In the genomic region with DNA sequence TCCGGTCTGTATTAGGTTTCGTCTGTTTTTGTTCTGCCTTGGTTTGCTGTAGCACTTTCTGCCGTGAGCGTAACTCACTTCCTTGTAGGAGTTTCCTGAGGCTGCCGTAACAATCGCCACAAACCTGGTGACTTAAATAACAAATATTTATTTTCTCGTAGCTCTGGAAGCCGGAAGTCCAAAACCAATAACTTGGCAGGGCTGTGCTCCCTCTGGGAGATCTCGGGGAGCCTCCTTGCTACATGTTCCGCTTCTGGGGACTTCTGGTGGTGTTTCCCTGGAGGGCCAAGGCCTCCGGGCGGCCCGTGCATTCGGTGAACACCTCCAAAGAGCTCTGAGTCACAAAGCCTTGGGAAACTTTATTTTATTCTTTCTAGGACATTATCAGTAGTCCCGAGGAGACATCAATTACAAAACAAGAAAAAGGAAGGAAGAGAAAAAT, we compare ENCODE assay signal across 12 cellular contexts. TPM values are rescaled to one million over a fixed set of nuclear protein-coding genes. Genes with fewer than 3 reads are reported as not detected.
DNase-seq lines count a peak whose midpoint lies in the region; ATAC-seq and TF ChIP-seq lines count a peak whose summit lies in the region.
"Had no signal": no experiment of that assay in that cellular context is flagged by ENCODE, and none has a peak within 500 bp of the region (broad histone marks: within the 10 kb centered on the region; RNA-seq: fewer than 3 reads in every experiment).

No MANE protein-coding gene starts in this region.

- H3K4me3 ChIP-seq in PC-9, result no peak overlapping the region; the same call in 1 of the 2 replicates
- H3K4me3 ChIP-seq in esophagus (ENCODE audit: low read depth in 1 of 2, low read length in 2 of 2), result no peak overlapping the region
- H3K4me3 ChIP-seq in gastrocnemius medialis, result no peak overlapping the region

- no peaks in the 10 kb centered on the region for H3K4me1 Mint-ChIP-seq in activated naive CD8-positive, alpha-beta T cell treated with anti-CD3 and anti-CD28 coated beads, Interleukin-2, amount 50 U/mL, for 24 hours
- H3K4me1 Mint-ChIP-seq: neural crest cell had no signal

- intact Hi-C loops in PC-9 (cut with micrococcal nuclease; ENCODE audit: unreplicated experiment), result no loop called here
- intact Hi-C loops in gastrocnemius medialis (cut with DNase I; ENCODE audit: low total_unique reads), result no loop called here

- H3K36me3 Mint-ChIP-seq in activated naive CD8-positive, alpha-beta T cell treated with anti-CD3 and anti-CD28 coated beads, Interleukin-2, amount 50 U/mL, for 24 hours (ENCODE audit: low read depth), result no peaks in the 10 kb centered on the region

- no peaks in the 10 kb centered on the region for H3K27me3 ChIP-seq in PC-9 (ENCODE audit: insufficient read depth, low read depth)
- H3K27me3 ChIP-seq in esophagus (ENCODE audit: control insufficient read depth in 1 of 2, insufficient read depth in 2 of 2, low read length in 2 of 2), result no peaks in the 10 kb centered on the region
- no peaks in the 10 kb centered on the region for H3K27me3 ChIP-seq in gastrocnemius medialis

- POLR2A ChIA-PET in PC-9 (lab: Charles Lee; ENCODE audit: unreplicated experiment), result interaction anchor here (0.5 to 0.6 kb wide), 2 partner anchors 62 to 1975 kb away, joined by 3 to 31 read pairs; a partner anchor contains a TSS

- ATAC-seq in gastrocnemius medialis (no peak), GM18517 (IDR thresholded peaks at IDR 0.05; ENCODE audit: unreplicated experiment) (no peak)
- no peak for ATAC-seq in activated naive CD8-positive, alpha-beta T cell treated with anti-CD3 and anti-CD28 coated beads, Interleukin-2, amount 50 U/mL, for 24 hours

- peaks cover 9% of the 10 kb centered on the region; the same call in 1 of the 2 replicates for H3F3A ChIP-seq in PC-9 (ENCODE audit: insufficient read depth, low read depth)

- H2AFZ ChIP-seq in PC-9, result peak overlapping the region; percentile 67

- TF ChIP-seq POLR2A in gastrocnemius medialis (IDR thresholded peaks at IDR 0.05), result no peak

- no peaks in the 10 kb centered on the region for H4K20me1 ChIP-seq in PC-9 (ENCODE audit: insufficient read depth)

- no peaks in the 10 kb centered on the region for H3K27me3 Mint-ChIP-seq in activated naive CD8-positive, alpha-beta T cell treated with anti-CD3 and anti-CD28 coated beads, Interleukin-2, amount 50 U/mL, for 24 hours

- H3K27ac ChIP-seq in PC-9, result peak overlapping the region; percentile 52
- peak overlapping the region; percentile 20 to 29 for H3K27ac ChIP-seq in esophagus (ENCODE audit: low read depth in 2 of 2, low read length in 1 of 2)
- H3K27ac ChIP-seq in gastrocnemius medialis, result peak overlapping the region; percentile 34 to 54 (median 44)

- TF ChIP-seq CTCF in PC-9 (conservative IDR thresholded peaks at IDR 0.05) (no peak), gastrocnemius medialis (IDR thresholded peaks at IDR 0.05 in 4 of 5, conservative IDR thresholded peaks at IDR 0.05 in 1 of 5) (no peak)

- H3K79me2 ChIP-seq in PC-9 (ENCODE audit: low read depth), result no peaks in the 10 kb centered on the region

- no peaks in the 10 kb centered on the region for H3K9me3 Mint-ChIP-seq in activated naive CD8-positive, alpha-beta T cell treated with anti-CD3 and anti-CD28 coated beads, Interleukin-2, amount 50 U/mL, for 24 hours
- H3K9me3 Mint-ChIP-seq: neural crest cell had no signal

- peak overlapping the region; percentile 47 for H3K4me2 ChIP-seq in PC-9

- no peak overlapping the region for H3K27ac Mint-ChIP-seq in activated naive CD8-positive, alpha-beta T cell treated with anti-CD3 and anti-CD28 coated beads, Interleukin-2, amount 50 U/mL, for 24 hours

- peak; percentile 54 for DNase-seq in GF-D8 (lab: John Stamatoyannopoulos, UW)
- peak; percentile 52 to 70 for DNase-seq in PC-9
- DNase-seq in gastrocnemius medialis, result no peak
- no peak for DNase-seq in activated CD4-positive, CD25-positive, alpha-beta regulatory T cell (lab: John Stamatoyannopoulos, UW)
- DNase-seq in DMS79 (lab: John Stamatoyannopoulos, UW), result no peak
- no peak for DNase-seq in activated naive CD8-positive, alpha-beta T cell treated with anti-CD3 and anti-CD28 coated beads, Interleukin-2, amount 50 U/mL, for 24 hours
- DNase-seq: activated T-cell treated with anti-CD3 and anti-CD28 coated beads, Interleukin-2, amount 50 U/mL, for 48 hours; COR-L47; stimulated activated CD4-positive, alpha-beta T cell treated with anti-CD3 and anti-CD28 coated beads, Interleukin-15, amount 100 ng/mL, for 24 hours had no signal

- peaks cover 14% of the 10 kb centered on the region for H3K4me1 ChIP-seq in PC-9 (replicated peaks; ENCODE audit: insufficient read depth)
- no peaks in the 10 kb centered on the region for H3K4me1 ChIP-seq in esophagus (ENCODE audit: control insufficient read depth in 2 of 2, insufficient read depth in 2 of 2, low read length in 1 of 2)
- peaks cover 0 to 6% of the 10 kb centered on the region in 2 donors for H3K4me1 ChIP-seq in gastrocnemius medialis

- BruUV-seq in PC-9 (replicated peaks; lab: Mats Ljungman, UMichigan), result no TSS peak

- 56 to 62% methylated on average over 15 of the region's 15 CpGs for WGBS in esophagus, 2 donors

- CTCF ChIA-PET in PC-9 (lab: Charles Lee), result no interaction called here

- in situ Hi-C loops in gastrocnemius medialis (cut with MboI; ENCODE audit: low sequenced_read_pairs in 4 of 4), result loop anchor here in 3 of 4 donors (10.0 to 25.0 kb wide), 2 partner anchors 100 to 107 kb away; a partner anchor contains a TSS

- H3K4me3 Mint-ChIP-seq in activated naive CD8-positive, alpha-beta T cell treated with anti-CD3 and anti-CD28 coated beads, Interleukin-2, amount 50 U/mL, for 24 hours, result no peak overlapping the region
- H3K4me3 Mint-ChIP-seq: neural crest cell had no signal

- H3K36me3 ChIP-seq in PC-9 (ENCODE audit: low read depth) (no peaks in the 10 kb centered on the region), esophagus (ENCODE audit: control insufficient read depth in 2 of 2, insufficient read depth in 2 of 2, low read length in 1 of 2) (peaks cover 0 to 17% of the 10 kb centered on the region in 2 donors), gastrocnemius medialis (peaks cover 0 to 8% of the 10 kb centered on the region in 2 donors)

- H3K9me3 ChIP-seq in PC-9 (ENCODE audit: insufficient read depth, low read depth) (no peaks in the 10 kb centered on the region), esophagus (ENCODE audit: control insufficient read depth in 2 of 2, insufficient read depth in 1 of 2, low read depth in 1 of 2, low read length in 1 of 2) (peaks cover 0 to 2% of the 10 kb centered on the region in 2 donors), gastrocnemius medialis (no peaks in the 10 kb centered on the region)

- no peaks in the 10 kb centered on the region for H3K9me2 ChIP-seq in PC-9 (ENCODE audit: insufficient read depth)

RNA-seq across cellular contexts. Expression of a gene that starts 6.8 kb away (rescaled TPM):
- total RNA-seq in PC-9 (2021) (65.1 and 84.9 TPM in 2 replicates), gastrocnemius medialis (10 to 100 TPM; 28.0 to 39.2 (median 34.8) TPM)
- polyA plus RNA-seq in esophagus, result 10 to 100 TPM; 72.2 to 75.3 TPM

RNA-seq across cellular contexts. Expression of a gene that starts 43.4 kb away (rescaled TPM):
- total RNA-seq in PC-9 (2021) (7.9 and 11.0 TPM in 2 replicates), gastrocnemius medialis (10 to 100 TPM; 19.0 to 52.7 (median 24.4) TPM)
- 1 to 10 TPM; 9.3 to 9.7 TPM for polyA plus RNA-seq in esophagus

Comparison
In these comparisons a context has a peak if more than half of its experiments do, and no peak if none do; other contexts are left out.
1. DNase-seq: peak in GF-D8 (single experiment) and PC-9 (2 of 2); none in gastrocnemius medialis (0 of 2), activated CD4-positive, CD25-positive, alpha-beta regulatory T cell (0 of 4), DMS79 (single experiment) and activated naive CD8-positive, alpha-beta T cell treated with anti-CD3 and anti-CD28 coated beads, Interleukin-2, amount 50 U/mL, for 24 hours (single experiment).
2. Peak in every context shown above with its lines, with median percentiles within 50 percentile points of each other: H3K27ac ChIP-seq.